8 cellular contexts compared by ENCODE assay signal in genomic region chr15:38817427-38818155, GRCh38.
A peak's percentile ranks its signal among the peaks of the same experiment; 100 is the strongest.
DNase-seq lines count a peak whose midpoint lies in the region; ATAC-seq and TF ChIP-seq lines count a peak whose summit lies in the region.

No MANE protein-coding gene starts in this region.

- no peaks in the 10 kb centered on the region for H3K36me3 Mint-ChIP-seq in activated T-cell treated with anti-CD3 and anti-CD28 coated beads, Interleukin-2, amount 50 U/mL, for 72 hours (ENCODE audit: insufficient read depth in 2 of 2)

- H3K18ac ChIP-seq in neuronal stem cell (ENCODE audit: low read length) = no peak overlapping the region

- H3K4me3 ChIP-seq in PC-3 (ENCODE audit: low read length) = no peak overlapping the region; the same call in 1 of the 2 replicates
- no peak overlapping the region for H3K4me3 ChIP-seq in neuronal stem cell (ENCODE audit: low read length in 2 of 2)
- H3K4me3 ChIP-seq in subcutaneous abdominal adipose tissue (ENCODE audit: low read depth in 1 of 5, low read length in 5 of 5) = peak overlapping the region in 3 of 5 donors; percentile 12 to 52 (median 46)

- H3K36me3 ChIP-seq in PC-3 (ENCODE audit: low read depth, low read length) (no peaks in the 10 kb centered on the region; the same call in 1 of the 2 replicates), neuronal stem cell (replicated peaks in 1 of 2; ENCODE audit: control insufficient read depth in 2 of 2, insufficient read depth in 2 of 2, low read length in 2 of 2) (no peaks in the 10 kb centered on the region), subcutaneous abdominal adipose tissue (ENCODE audit: control insufficient read depth in 5 of 5, insufficient read depth in 5 of 5, low read length in 5 of 5) (no peaks in the 10 kb centered on the region)

- no peaks in the 10 kb centered on the region for H3K9me3 Mint-ChIP-seq in activated T-cell treated with anti-CD3 and anti-CD28 coated beads, Interleukin-2, amount 50 U/mL, for 72 hours

- no peak overlapping the region for H2AK5ac ChIP-seq in neuronal stem cell (ENCODE audit: low read depth, low read length)

- peak; percentile 100 for TF ChIP-seq CTCF in PC-3 (conservative IDR thresholded peaks at IDR 0.05; ENCODE audit: low read depth, low read length)

- H3K4me3 Mint-ChIP-seq in activated T-cell treated with anti-CD3 and anti-CD28 coated beads, Interleukin-2, amount 50 U/mL, for 72 hours = peak overlapping the region in 1 of 2 donors; percentile 24

- CTCF ChIA-PET in PC-3 (lab: Charles Lee) = no interaction called here

- H3K4me2 ChIP-seq in PC-3 (ENCODE audit: low read length) (peak overlapping the region; percentile 67), neuronal stem cell (ENCODE audit: insufficient read depth, low read length, poor library complexity, severe bottlenecking) (no peak overlapping the region)

- H3K27ac Mint-ChIP-seq in activated T-cell treated with anti-CD3 and anti-CD28 coated beads, Interleukin-2, amount 50 U/mL, for 72 hours = no peak overlapping the region

- DNase-seq in DMS114 treated with DMSO at 0.1 percent for 48 hours (lab: John Stamatoyannopoulos, UW; ENCODE audit: unreplicated experiment) (peak; percentile 8), PC-3 (peak; percentile 91), fibroblast of peridontal ligament (ENCODE audit: extremely low read depth) (peak; percentile 57), neuronal stem cell (ENCODE audit: low spot score) (peak; percentile 64)
- peak; percentile 83 to 88 for DNase-seq in activated T-cell treated with anti-CD3 and anti-CD28 coated beads, Interleukin-2, amount 50 U/mL, for 72 hours

- no peak overlapping the region for H4K8ac ChIP-seq in neuronal stem cell (ENCODE audit: low read depth, low read length)

- POLR2A ChIA-PET in PC-3 (lab: Charles Lee; ENCODE audit: unreplicated experiment) = no interaction called here

- no peak overlapping the region for H2BK120ac ChIP-seq in neuronal stem cell (ENCODE audit: low read depth, low read length)

- H3K4me1 Mint-ChIP-seq in activated T-cell treated with anti-CD3 and anti-CD28 coated beads, Interleukin-2, amount 50 U/mL, for 72 hours (ENCODE audit: low read depth) = peaks cover 10% of the 10 kb centered on the region

- no peaks in the 10 kb centered on the region for H3K9me2 ChIP-seq in PC-3 (replicated peaks; ENCODE audit: low read length)

- no peak overlapping the region for H4K91ac ChIP-seq in neuronal stem cell (ENCODE audit: low read depth, low read length, poor library complexity)

- H3K27ac ChIP-seq in PC-3 (ENCODE audit: low read length) (no peak overlapping the region), neuronal stem cell (replicated peaks; ENCODE audit: low read length) (no peak overlapping the region), subcutaneous abdominal adipose tissue (ENCODE audit: low read depth, low read length) (no peak overlapping the region)

- BruUV-seq in PC-3 (replicated peaks; lab: Mats Ljungman, UMichigan) = no TSS peak

- H3K14ac ChIP-seq in neuronal stem cell (ENCODE audit: low read length) = no peak overlapping the region

- H3K9ac ChIP-seq in PC-3 (ENCODE audit: low read length) (no peak overlapping the region), neuronal stem cell (ENCODE audit: low read depth, low read length, poor library complexity) (no peak overlapping the region), subcutaneous abdominal adipose tissue (ENCODE audit: low read length in 5 of 5) (no peak overlapping the region)

- H3K23ac ChIP-seq in neuronal stem cell (ENCODE audit: low read depth, low read length, poor library complexity) = no peak overlapping the region

- H2AFZ ChIP-seq in PC-3 (ENCODE audit: low read length) (peak overlapping the region; percentile 58; the same call in 1 of the 2 replicates), neuronal stem cell (ENCODE audit: low read length) (no peak overlapping the region)

- no peak overlapping the region for H2BK5ac ChIP-seq in neuronal stem cell (ENCODE audit: low read length)

- no CpG with 5 or more reads among the region's 12 CpGs for WGBS in neuronal stem cell (ENCODE audit: extremely low coverage in 2 of 2, insufficient read length in 2 of 2, insufficient replicate concordance in 1 of 2), 2 donors

- no peaks in the 10 kb centered on the region for H3K27me3 ChIP-seq in PC-3 (ENCODE audit: low read length)
- H3K27me3 ChIP-seq in neuronal stem cell (ENCODE audit: control insufficient read depth in 3 of 3, insufficient read depth in 3 of 3, low read depth in 1 of 3, low read length in 3 of 3) = no peaks in the 10 kb centered on the region
- no peaks in the 10 kb centered on the region for H3K27me3 ChIP-seq in subcutaneous abdominal adipose tissue (ENCODE audit: control insufficient read depth in 5 of 5, insufficient read depth in 4 of 5, low read length in 5 of 5)

- H2BK15ac ChIP-seq in neuronal stem cell (ENCODE audit: low read length) = no peak overlapping the region

- no peak overlapping the region for H2BK12ac ChIP-seq in neuronal stem cell (ENCODE audit: low read length)

- H3F3A ChIP-seq in PC-3 (ENCODE audit: low read length, unreplicated experiment) = no peaks in the 10 kb centered on the region

- ATAC-seq in GM19468 (IDR thresholded peaks at IDR 0.05; ENCODE audit: extremely low read depth, unreplicated experiment) (peak; percentile 39), HG03565 (IDR thresholded peaks at IDR 0.05; ENCODE audit: unreplicated experiment) (peak; percentile 79), PC-3 (peak; percentile 100)
- ATAC-seq in activated T-cell treated with anti-CD3 and anti-CD28 coated beads, Interleukin-2, amount 50 U/mL, for 72 hours (replicated peaks in 1 of 2) = peak; percentile 93 to 96

- H3K79me1 ChIP-seq in neuronal stem cell (ENCODE audit: low read depth, low read length) = no peaks in the 10 kb centered on the region

- intact Hi-C loops in PC-3 (cut with micrococcal nuclease) = loop anchor here (1.0 to 10.0 kb wide), 10 partner anchors 47 to 940 kb away; no protein-coding TSS in a partner anchor

- H4K20me1 ChIP-seq in PC-3 (ENCODE audit: low read length) = no peaks in the 10 kb centered on the region

- H3K79me2 ChIP-seq in PC-3 (ENCODE audit: low read length) = no peaks in the 10 kb centered on the region

- peaks cover 4% of the 10 kb centered on the region; the same call in 1 of the 2 replicates for H3K4me1 ChIP-seq in PC-3 (ENCODE audit: insufficient read depth, low read length)
- peaks cover 0 to 3% of the 10 kb centered on the region in 2 donors for H3K4me1 ChIP-seq in neuronal stem cell (ENCODE audit: control insufficient read depth in 2 of 2, insufficient read depth in 1 of 2, low read depth in 1 of 2, low read length in 2 of 2)
- peaks cover 0 to 7% (median 3%) of the 10 kb centered on the region in 5 donors for H3K4me1 ChIP-seq in subcutaneous abdominal adipose tissue (ENCODE audit: control insufficient read depth in 5 of 5, insufficient read depth in 5 of 5, low read length in 5 of 5)

- H3K4ac ChIP-seq in neuronal stem cell (ENCODE audit: low read length) = no peak overlapping the region

- H3K27me3 Mint-ChIP-seq in activated T-cell treated with anti-CD3 and anti-CD28 coated beads, Interleukin-2, amount 50 U/mL, for 72 hours (ENCODE audit: low read depth) = peaks cover 13% of the 10 kb centered on the region

- no peaks in the 10 kb centered on the region for H3K9me3 ChIP-seq in PC-3 (ENCODE audit: low read length)
- H3K9me3 ChIP-seq in neuronal stem cell (replicated peaks in 1 of 2; ENCODE audit: control insufficient read depth in 2 of 2, insufficient read depth in 1 of 2, low read depth in 1 of 2, low read length in 2 of 2) = no peaks in the 10 kb centered on the region
- no peaks in the 10 kb centered on the region for H3K9me3 ChIP-seq in subcutaneous abdominal adipose tissue (ENCODE audit: control insufficient read depth in 5 of 5, low read length in 5 of 5)

Comparison
In these comparisons a context has a peak if more than half of its experiments do, and no peak if none do; other contexts are left out.
1. DNase-seq: peak in every context shown above with its lines; median percentile 91 in PC-3; 86 in activated T-cell treated with anti-CD3 and anti-CD28 coated beads, Interleukin-2, amount 50 U/mL, for 72 hours; 64 in neuronal stem cell; 57 in fibroblast of peridontal ligament; 8 in DMS114 treated with DMSO at 0.1 percent for 48 hours.
2. ATAC-seq: peak in every context shown above with its lines; median percentile 100 in PC-3; 94 in activated T-cell treated with anti-CD3 and anti-CD28 coated beads, Interleukin-2, amount 50 U/mL, for 72 hours; 79 in HG03565; 39 in GM19468.
3. H3K4me3 ChIP-seq: peak in subcutaneous abdominal adipose tissue (3 of 5); none in PC-3 (single experiment) and neuronal stem cell (0 of 2).